ENCODE assay signal across 11 cellular contexts in genomic region chr16:58366247-58367031, GRCh38. TPM values are rescaled to one million over a fixed set of nuclear protein-coding genes. Genes with fewer than 3 reads are reported as not detected.
DNase-seq lines count a peak whose midpoint lies in the region; ATAC-seq and TF ChIP-seq lines count a peak whose summit lies in the region.
"Had no signal": no experiment of that assay in that cellular context is flagged by ENCODE, and none has a peak within 500 bp of the region (broad histone marks: within the 10 kb centered on the region; RNA-seq: fewer than 3 reads in every experiment).

No MANE protein-coding gene starts in this region.

- no peak overlapping the region for H3K27ac Mint-ChIP-seq in naive thymus-derived CD8-positive, alpha-beta T cell
- H3K27ac Mint-ChIP-seq: mesothelial cell of epicardium had no signal

- no peak for TF ChIP-seq RAD21 in Ishikawa (IDR thresholded peaks at IDR 0.05; ENCODE audit: low read depth)

- H3K9me3 Mint-ChIP-seq in naive thymus-derived CD8-positive, alpha-beta T cell = peaks cover 0 to 3% (median 0%) of the 10 kb centered on the region in 9 donors

- H3K9me3 ChIP-seq in WERI-Rb-1 (ENCODE audit: severe bottlenecking) = no peaks in the 10 kb centered on the region

- POLR2A ChIA-PET in naive thymus-derived CD8-positive, alpha-beta T cell (lab: Charles Lee) = no interaction called here

- H3K36me3 Mint-ChIP-seq in naive thymus-derived CD8-positive, alpha-beta T cell = peaks cover 0 to 3% (median 0%) of the 10 kb centered on the region in 3 donors
- H3K36me3 Mint-ChIP-seq: brain, mesothelial cell of epicardium had no signal

- ATAC-seq in naive thymus-derived CD8-positive, alpha-beta T cell = no peak
- no peak for ATAC-seq in GM18909 (IDR thresholded peaks at IDR 0.05; ENCODE audit: poor library complexity, unreplicated experiment)

- no peaks in the 10 kb centered on the region for H3K27me3 ChIP-seq in WERI-Rb-1 (ENCODE audit: insufficient read depth, low read depth, severe bottlenecking)

- DNase-seq in NCI-H2171 treated with DMSO at 0.1 percent for 48 hours (lab: John Stamatoyannopoulos, UW) = peak; percentile 27
- DNase-seq in NCI-H2171 (lab: John Stamatoyannopoulos, UW) = no peak
- DNase-seq in WERI-Rb-1 = no peak
- peak; percentile 21 for DNase-seq in iris pigment epithelial cell (ENCODE audit: low read depth)
- DNase-seq in NCI-H2029 treated with DMSO at 0.1 percent for 48 hours (lab: John Stamatoyannopoulos, UW) = no peak
- DNase-seq in naive thymus-derived CD8-positive, alpha-beta T cell = no peak
- DNase-seq: NCI-H2029 had no signal

- no peak for TF ChIP-seq CTCF in WERI-Rb-1 (IDR thresholded peaks at IDR 0.05; ENCODE audit: low read depth, low read length)

- TF ChIP-seq EP300 in Ishikawa (IDR thresholded peaks at IDR 0.05; ENCODE audit: borderline replicate concordance) = no peak

- peaks cover 12 to 38% (median 22%) of the 10 kb centered on the region in 5 donors for H3K27me3 Mint-ChIP-seq in naive thymus-derived CD8-positive, alpha-beta T cell

- no peaks in the 10 kb centered on the region for H3K36me3 ChIP-seq in WERI-Rb-1

- H3K27ac ChIP-seq in WERI-Rb-1 = 0 out of 2 replicates have a peak overlapping the region, but pooled peaks have one; percentile 16

- H3K4me1 Mint-ChIP-seq in naive thymus-derived CD8-positive, alpha-beta T cell = no peaks in the 10 kb centered on the region
- H3K4me1 Mint-ChIP-seq: brain, mesothelial cell of epicardium had no signal

- no peak overlapping the region for H3K4me3 ChIP-seq in WERI-Rb-1 (ENCODE audit: low read depth, low read length)

- no peak overlapping the region for H3K4me3 Mint-ChIP-seq in naive thymus-derived CD8-positive, alpha-beta T cell
- H3K4me3 Mint-ChIP-seq: brain, mesothelial cell of epicardium had no signal

TF ChIP-seq in Ishikawa, 13 proteins besides CTCF, POLR2A, EP300 and RAD21:
- 0 out of 2 replicates have a peak, but pooled peaks have one; percentile 8 for TF ChIP-seq USF1 (IDR thresholded peaks at IDR 0.05)
- TF ChIP-seq TAF1 (IDR thresholded peaks at IDR 0.05; ENCODE audit: low read depth) = no peak

RNA-seq across cellular contexts. Expression of gene GINS3, which starts 25.8 kb away (rescaled TPM):
- 1 to 10 TPM; 1.5 to 1.9 TPM for total RNA-seq in naive thymus-derived CD8-positive, alpha-beta T cell
- polyA plus RNA-seq in naive thymus-derived CD8-positive, alpha-beta T cell = 1 to 10 TPM; 1.0 to 2.7 (median 2.3) TPM

Comparison
In these comparisons a context has a peak if more than half of its experiments do, and no peak if none do; other contexts are left out.
1. DNase-seq: peak in NCI-H2171 treated with DMSO at 0.1 percent for 48 hours (single experiment) and iris pigment epithelial cell (single experiment); none in NCI-H2171 (single experiment), WERI-Rb-1 (single experiment), NCI-H2029 treated with DMSO at 0.1 percent for 48 hours (single experiment) and naive thymus-derived CD8-positive, alpha-beta T cell (0 of 10).